Comparison of ENCODE assay signal across 22 cellular contexts in genomic region chr5:103305829-103306228, GRCh38.
"Had no signal": no experiment of that assay in that cellular context is flagged by ENCODE, and none has a peak within 500 bp of the region (broad histone marks: within the 10 kb centered on the region; RNA-seq: fewer than 3 reads in every experiment).

No MANE protein-coding gene starts in this region.

- H3K9me3 ChIP-seq: left ventricle myocardium inferior, ovary, psoas muscle, suprapubic skin had no signal

- H3K27ac ChIP-seq: epithelial cell of prostate, left ventricle myocardium inferior, neural progenitor cell, ovary, psoas muscle, suprapubic skin had no signal

- H3K36me3 ChIP-seq: left ventricle myocardium inferior, neural progenitor cell, ovary, suprapubic skin had no signal

- H3K27me3 ChIP-seq: neural progenitor cell, ovary, suprapubic skin had no signal

- H3K27ac Mint-ChIP-seq: activated B cell treated with CpG ODN at 0.5 μM for 24 hours; activated CD4-positive, alpha-beta memory T cell treated with anti-CD3 and anti-CD28 coated beads for 36 hours; activated CD8-positive, alpha-beta memory T cell treated with anti-CD3 and anti-CD28 coated beads, Interleukin-2, amount 10 ng/mL, durations not matched to agents 7 days and 5 days; activated naive CD8-positive, alpha-beta T cell treated with anti-CD3 and anti-CD28 coated beads, Interleukin-2, amount 10 ng/mL, durations not matched to agents 7 days and 5 days; activated T-helper 17 cell treated with anti-CD3 and anti-CD28 coated beads, Interleukin-2, amount 50 U/mL, for 72 hours; naive thymus-derived CD4-positive, alpha-beta T cell; neural progenitor cell; T-helper 2 cell treated with Interferon-gamma antibody and Interleukin-4, amounts not matched to agents 5 μg/mL and 100 μg/mL, for 36 hours; type B pancreatic cell had no signal

- H3K9me3 Mint-ChIP-seq: activated B cell treated with CpG ODN at 0.5 μM for 24 hours; activated CD4-positive, alpha-beta memory T cell treated with anti-CD3 and anti-CD28 coated beads for 36 hours; activated naive CD8-positive, alpha-beta T cell treated with anti-CD3 and anti-CD28 coated beads, Interleukin-2, amount 10 ng/mL, durations not matched to agents 7 days and 5 days; neural progenitor cell; T-helper 2 cell treated with Interferon-gamma antibody and Interleukin-4, amounts not matched to agents 5 μg/mL and 100 μg/mL, for 36 hours had no signal

- H3K27me3 Mint-ChIP-seq: type B pancreatic cell had no signal

- H3K36me3 Mint-ChIP-seq: activated CD4-positive, alpha-beta memory T cell treated with anti-CD3 and anti-CD28 coated beads for 36 hours; activated CD8-positive, alpha-beta memory T cell treated with anti-CD3 and anti-CD28 coated beads, Interleukin-2, amount 10 ng/mL, durations not matched to agents 7 days and 5 days; activated naive CD8-positive, alpha-beta T cell treated with anti-CD3 and anti-CD28 coated beads, Interleukin-2, amount 10 ng/mL, durations not matched to agents 7 days and 5 days; neural progenitor cell had no signal

- H3K9ac ChIP-seq: neural progenitor cell had no signal

- ATAC-seq: activated CD8-positive, alpha-beta memory T cell treated with anti-CD3 and anti-CD28 coated beads, Interleukin-2, amount 10 ng/mL, durations not matched to agents 7 days and 5 days; activated T-helper 17 cell treated with anti-CD3 and anti-CD28 coated beads, Interleukin-2, amount 50 U/mL, for 72 hours; naive thymus-derived CD4-positive, alpha-beta T cell; psoas muscle; right cardiac atrium; stimulated activated naive CD8-positive, alpha-beta T cell treated with anti-CD3 and anti-CD28 coated beads, Interleukin-15, Interleukin-2, amounts not matched to agents 100 U/mL and 50 U/mL, for 24 hours had no signal

- H3K4me1 ChIP-seq: left ventricle myocardium inferior, neural progenitor cell, psoas muscle, suprapubic skin had no signal

- H3K4me1 Mint-ChIP-seq: activated B cell treated with CpG ODN at 0.5 μM for 24 hours; activated CD8-positive, alpha-beta memory T cell treated with anti-CD3 and anti-CD28 coated beads, Interleukin-2, amount 10 ng/mL, durations not matched to agents 7 days and 5 days; activated naive CD8-positive, alpha-beta T cell treated with anti-CD3 and anti-CD28 coated beads, Interleukin-2, amount 10 ng/mL, durations not matched to agents 7 days and 5 days; activated T-helper 17 cell treated with anti-CD3 and anti-CD28 coated beads, Interleukin-2, amount 50 U/mL, for 72 hours; naive thymus-derived CD4-positive, alpha-beta T cell; neural progenitor cell had no signal

- H3K4me3 ChIP-seq: left ventricle myocardium inferior, neural progenitor cell, ovary, psoas muscle, suprapubic skin had no signal

- H3K4me3 Mint-ChIP-seq: activated B cell treated with CpG ODN at 0.5 μM for 24 hours; activated CD4-positive, alpha-beta memory T cell treated with anti-CD3 and anti-CD28 coated beads for 36 hours; activated CD8-positive, alpha-beta memory T cell treated with anti-CD3 and anti-CD28 coated beads, Interleukin-2, amount 10 ng/mL, durations not matched to agents 7 days and 5 days; activated naive CD8-positive, alpha-beta T cell treated with anti-CD3 and anti-CD28 coated beads, Interleukin-2, amount 10 ng/mL, durations not matched to agents 7 days and 5 days; activated T-helper 17 cell treated with anti-CD3 and anti-CD28 coated beads, Interleukin-2, amount 50 U/mL, for 72 hours; naive thymus-derived CD4-positive, alpha-beta T cell; neural progenitor cell; T-helper 2 cell treated with Interferon-gamma antibody and Interleukin-4, amounts not matched to agents 5 μg/mL and 100 μg/mL, for 36 hours; type B pancreatic cell had no signal

- DNase-seq: activated B cell treated with CpG ODN at 0.5 μM for 24 hours; activated CD4-positive, alpha-beta memory T cell treated with anti-CD3 and anti-CD28 coated beads for 36 hours; activated CD4-positive, alpha-beta T cell treated with anti-CD3 and anti-CD28 coated beads for 4 hours; activated CD8-positive, alpha-beta memory T cell treated with anti-CD3 and anti-CD28 coated beads, Interleukin-2, amount 10 ng/mL, durations not matched to agents 7 days and 5 days; activated naive CD4-positive, alpha-beta T cell; activated naive CD8-positive, alpha-beta T cell treated with anti-CD3 and anti-CD28 coated beads, Interleukin-2, amount 10 ng/mL, durations not matched to agents 7 days and 5 days; anterior cingulate cortex; foreskin melanocyte; kidney; left ventricle myocardium inferior; mammary epithelial cell; naive thymus-derived CD4-positive, alpha-beta T cell; ovary; psoas muscle; right cardiac atrium; stimulated activated naive CD8-positive, alpha-beta T cell treated with anti-CD3 and anti-CD28 coated beads, Interleukin-15, Interleukin-2, amounts not matched to agents 100 U/mL and 50 U/mL, for 24 hours had no signal

- H3K4me2 ChIP-seq: neural progenitor cell had no signal

- H2AFZ ChIP-seq: neural progenitor cell had no signal
